1 cellular context compared by ENCODE assay signal in genomic region chr1:20375563-20375962, GRCh38.
TF ChIP-seq lines count a peak whose summit lies in the region.

No MANE protein-coding gene starts in this region.

TF ChIP-seq in HepG2, 621 proteins besides CTCF, POLR2A, EP300 and RAD21:
- TF ChIP-seq KDM2A (CRISPR knock-in tag; IDR thresholded peaks at IDR 0.05; ENCODE audit: borderline replicate concordance, low read depth) (no peak), ZNF557 (CRISPR knock-in tag; IDR thresholded peaks at IDR 0.05) (no peak), PCBP1 (IDR thresholded peaks at IDR 0.05; ENCODE audit: borderline replicate concordance, low read depth, low read length) (no peak), CSRNP1 (CRISPR knock-in tag; IDR thresholded peaks at IDR 0.05) (no peak), ZBTB38 (CRISPR knock-in tag; IDR thresholded peaks at IDR 0.05) (no peak), ZNF792 (CRISPR knock-in tag; IDR thresholded peaks at IDR 0.05) (no peak)
